8 cellular contexts compared by ENCODE assay signal in the genomic region with DNA sequence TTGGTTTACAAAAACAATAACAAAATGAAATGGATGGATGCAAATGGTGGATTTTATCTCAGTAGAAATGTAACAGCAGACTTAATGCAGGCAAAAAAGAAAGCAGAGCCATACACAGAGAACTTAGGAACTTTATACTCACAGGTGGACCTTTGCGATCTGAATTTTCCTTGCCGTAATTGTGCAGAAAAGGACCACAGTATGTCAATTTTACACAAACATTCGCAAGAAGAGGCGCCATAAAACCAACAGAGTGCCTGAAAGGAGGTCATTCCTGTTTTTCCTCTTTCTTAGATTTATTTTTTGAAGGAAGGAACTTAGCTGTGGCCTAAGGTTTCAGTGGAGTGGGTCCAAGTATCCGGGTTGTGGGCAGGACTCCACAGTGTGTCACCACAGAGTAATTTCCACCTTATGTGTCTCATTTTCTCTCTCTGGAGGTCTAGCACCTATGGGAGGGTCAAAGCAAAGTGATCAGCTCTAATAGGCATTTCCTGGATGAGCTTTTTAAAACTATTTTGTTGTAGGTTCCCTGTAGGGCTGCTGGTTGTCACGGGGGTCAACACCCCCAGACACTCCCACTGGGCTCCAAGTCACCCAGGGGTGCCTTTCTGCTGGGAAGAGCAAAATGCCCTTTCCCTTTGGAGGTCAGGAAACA. TPM values are rescaled to one million over a fixed set of nuclear protein-coding genes. Genes with fewer than 3 reads are reported as not detected.
DNase-seq lines count a peak whose midpoint lies in the region; ATAC-seq and TF ChIP-seq lines count a peak whose summit lies in the region.

No MANE protein-coding gene starts in this region.

- H3K9ac ChIP-seq in Karpas-422 (ENCODE audit: low read length) = peak overlapping the region; percentile 78

- H3K4me3 ChIP-seq in Karpas-422 (ENCODE audit: low read length) (peak overlapping the region; percentile 63), BE2C (ENCODE audit: low read depth, low read length) (no peak overlapping the region)

- peak overlapping the region; percentile 65 for H2AFZ ChIP-seq in Karpas-422 (ENCODE audit: low read length)

- peak overlapping the region; percentile 98 for H3K27ac Mint-ChIP-seq in CD4-positive, alpha-beta T cell
- H3K27ac Mint-ChIP-seq in MCF 10A (ENCODE audit: low read depth, unreplicated experiment) (peak overlapping the region; percentile 96), mesothelial cell of epicardium (peak overlapping the region; percentile 95)

- no peaks in the 10 kb centered on the region for H4K20me1 ChIP-seq in Karpas-422 (ENCODE audit: insufficient read depth, low read depth, low read length)

- H3K9me3 Mint-ChIP-seq in CD4-positive, alpha-beta T cell = no peaks in the 10 kb centered on the region
- no peaks in the 10 kb centered on the region for H3K9me3 Mint-ChIP-seq in MCF 10A (ENCODE audit: unreplicated experiment)
- H3K9me3 Mint-ChIP-seq in mesothelial cell of epicardium = no peaks in the 10 kb centered on the region

- no peaks in the 10 kb centered on the region for H3K27me3 Mint-ChIP-seq in CD4-positive, alpha-beta T cell
- H3K27me3 Mint-ChIP-seq in MCF 10A (ENCODE audit: insufficient read depth, unreplicated experiment) = no peaks in the 10 kb centered on the region
- H3K27me3 Mint-ChIP-seq in mesothelial cell of epicardium (ENCODE audit: low read depth) = no peaks in the 10 kb centered on the region

- intact Hi-C loops in CD4-positive, alpha-beta T cell (cut with DNase I, micrococcal nuclease) = no loop called here
- intact Hi-C loops in MCF 10A (cut with micrococcal nuclease) = loop anchor here (5.0 kb wide), 1 partner anchor 104 kb away; no protein-coding TSS in a partner anchor

- TF ChIP-seq CTCF in CD4-positive, alpha-beta T cell (IDR thresholded peaks at IDR 0.05) = no peak
- TF ChIP-seq CTCF in MCF 10A (IDR thresholded peaks at IDR 0.05; ENCODE audit: unreplicated experiment) (no peak), mesothelial cell of epicardium (IDR thresholded peaks at IDR 0.05; ENCODE audit: unreplicated experiment) (no peak), omental fat pad (IDR thresholded peaks at IDR 0.05) (no peak), BE2C (IDR thresholded peaks at IDR 0.05; ENCODE audit: low read depth, low read length) (no peak)

- H3K79me2 ChIP-seq in Karpas-422 (ENCODE audit: low read length) = no peaks in the 10 kb centered on the region

- no peaks in the 10 kb centered on the region for H3K36me3 Mint-ChIP-seq in CD4-positive, alpha-beta T cell (ENCODE audit: low read depth)
- H3K36me3 Mint-ChIP-seq in MCF 10A (ENCODE audit: insufficient read depth, unreplicated experiment) (peaks cover 11% of the 10 kb centered on the region), mesothelial cell of epicardium (no peaks in the 10 kb centered on the region)

- POLR2A ChIA-PET in CD4-positive, alpha-beta T cell (lab: Charles Lee) = interaction anchor here (1.0 to 2.1 kb wide), 3 partner anchors 25 to 1534 kb away, joined by 5 to 13 read pairs (median 6); a partner anchor contains a TSS
- POLR2A ChIA-PET in MCF 10A (lab: Yijun Ruan, JAX) = interaction anchor here (2.4 kb wide), 1 partner anchor 25 kb away, joined by 21 read pairs; a partner anchor contains a TSS

- H3K9me2 ChIP-seq in Karpas-422 (replicated peaks; ENCODE audit: insufficient read depth, low read length) = no peaks in the 10 kb centered on the region

- H3K27ac ChIP-seq in CD4-positive, alpha-beta T cell (ENCODE audit: low read depth, low read length) = peak overlapping the region; percentile 61
- peak overlapping the region; percentile 92 for H3K27ac ChIP-seq in Karpas-422 (ENCODE audit: low read length)

- H3K36me3 ChIP-seq in Karpas-422 (ENCODE audit: insufficient read depth, low read length) = no peaks in the 10 kb centered on the region
- H3K36me3 ChIP-seq in BE2C = no peaks in the 10 kb centered on the region

- CTCF ChIA-PET in CD4-positive, alpha-beta T cell (lab: Charles Lee) = no interaction called here
- CTCF ChIA-PET in MCF 10A (lab: Yijun Ruan, JAX) = interaction anchor here (0.6 to 1.2 kb wide), 5 partner anchors 26 to 1061 kb away, joined by 3 to 6 read pairs (median 3); no protein-coding TSS in a partner anchor

- peak overlapping the region; percentile 73 for H3K4me2 ChIP-seq in Karpas-422 (ENCODE audit: low read depth, low read length, poor library complexity, severe bottlenecking)

- BruUV-seq in MCF 10A (replicated peaks; lab: Mats Ljungman, UMichigan) = no TSS peak

- peaks cover 21% of the 10 kb centered on the region for H3K4me1 Mint-ChIP-seq in CD4-positive, alpha-beta T cell (ENCODE audit: low read depth)
- H3K4me1 Mint-ChIP-seq in MCF 10A (ENCODE audit: insufficient read depth, unreplicated experiment) (peaks cover 11% of the 10 kb centered on the region), mesothelial cell of epicardium (peaks cover 20% of the 10 kb centered on the region)

- H3K4me1 ChIP-seq in Karpas-422 (ENCODE audit: low read length) (peaks cover 28% of the 10 kb centered on the region), BE2C (peaks cover 6% of the 10 kb centered on the region; the same call in 1 of the 2 replicates)

- peak overlapping the region; percentile 91 for H3K4me3 Mint-ChIP-seq in CD4-positive, alpha-beta T cell
- H3K4me3 Mint-ChIP-seq in MCF 10A (ENCODE audit: unreplicated experiment) (peak overlapping the region; percentile 73), mesothelial cell of epicardium (peak overlapping the region; percentile 40)

- no peaks in the 10 kb centered on the region for H3K27me3 ChIP-seq in CD4-positive, alpha-beta T cell (ENCODE audit: control insufficient read depth, insufficient read depth, low read length)
- H3K27me3 ChIP-seq in Karpas-422 (ENCODE audit: low read length) = no peaks in the 10 kb centered on the region
- no peaks in the 10 kb centered on the region for H3K27me3 ChIP-seq in BE2C

- ATAC-seq in CD4-positive, alpha-beta T cell (ENCODE audit: poor library complexity) = no peak
- ATAC-seq in HG02970 (IDR thresholded peaks at IDR 0.05; ENCODE audit: low FRiP score, unreplicated experiment) = no peak
- ATAC-seq in omental fat pad (ENCODE audit: low FRiP score) = no peak

- no peak for DNase-seq in CD4-positive, alpha-beta T cell
- peak; percentile 63 for DNase-seq in Karpas-422
- DNase-seq in MCF 10A (ENCODE audit: unreplicated experiment) = no peak
- DNase-seq in mesothelial cell of epicardium (ENCODE audit: low spot score in 2 of 2, unreplicated experiment in 2 of 2) = no peak
- no peak for DNase-seq in omental fat pad (ENCODE audit: low spot score)
- no peak for DNase-seq in BE2C
- no peak for DNase-seq in DMS 273 treated with DMSO at 0.1 percent for 48 hours (lab: John Stamatoyannopoulos, UW)

- no peaks in the 10 kb centered on the region for H3K9me3 ChIP-seq in CD4-positive, alpha-beta T cell (ENCODE audit: control insufficient read depth, low read length)
- H3K9me3 ChIP-seq in Karpas-422 (ENCODE audit: low read length) = no peaks in the 10 kb centered on the region
- H3K9me3 ChIP-seq in BE2C = no peaks in the 10 kb centered on the region

RNA-seq across cellular contexts. Expression of a gene that starts 24.7 kb away (rescaled TPM):
- total RNA-seq in CD4-positive, alpha-beta T cell = 10 to 100 TPM; 14.1 to 16.6 TPM
- total RNA-seq in Karpas-422 (2014; rRNA removed; shearing (Covaris generic); ENCODE audit: low replicate concordance) = 8.3 and 17.2 TPM in 2 replicates
- total RNA-seq in MCF 10A (2022) (45.6 and 46.3 TPM in 2 replicates), mesothelial cell of epicardium (24.9 to 26.4 TPM (median 25.8 TPM) in 3 replicates), omental fat pad (10 to 100 TPM; 10.5 to 28.0 (median 18.9) TPM)
- 15.8 TPM for polyA plus RNA-seq in BE2C (2012; ENCODE audit: insufficient read depth, insufficient read length, low read depth)

Comparison
In these comparisons a context has a peak if more than half of its experiments do, and no peak if none do; other contexts are left out.
1. H3K4me3 Mint-ChIP-seq: peak in every context shown above with its lines; median percentile 91 in CD4-positive, alpha-beta T cell; 73 in MCF 10A; 40 in mesothelial cell of epicardium.